21 cellular contexts compared by ENCODE assay signal in genomic region chr5:67246546-67246945, GRCh38. TPM values are rescaled to one million over a fixed set of nuclear protein-coding genes. Genes with fewer than 3 reads are reported as not detected.
DNase-seq lines count a peak whose midpoint lies in the region; ATAC-seq and TF ChIP-seq lines count a peak whose summit lies in the region.
"Had no signal": no experiment of that assay in that cellular context is flagged by ENCODE, and none has a peak within 500 bp of the region (broad histone marks: within the 10 kb centered on the region; RNA-seq: fewer than 3 reads in every experiment).

No MANE protein-coding gene starts in this region.

- no peak for TF ChIP-seq RAD21 in SK-N-SH (IDR thresholded peaks at IDR 0.05; ENCODE audit: low read length)

- no peak overlapping the region for H3K27ac Mint-ChIP-seq in activated naive CD8-positive, alpha-beta T cell treated with anti-CD3 and anti-CD28 coated beads, Interleukin-2, amount 50 U/mL, for 24 hours
- H3K27ac Mint-ChIP-seq: activated T-cell treated with anti-CD3 and anti-CD28 coated beads, Interleukin-2, amount 50 U/mL, for 24 hours; effector memory CD8-positive, alpha-beta T cell; IgD-negative memory B cell; stimulated activated naive CD8-positive, alpha-beta T cell treated with anti-CD3 and anti-CD28 coated beads, Interleukin-15, amount 100 ng/mL, for 72 hours had no signal

- TF ChIP-seq EP300 in SK-N-SH (IDR thresholded peaks at IDR 0.05; ENCODE audit: borderline replicate concordance in 1 of 2, low read depth in 1 of 2, low read length in 1 of 2) (no peak), stomach (IDR thresholded peaks at IDR 0.05) (no peak)

- POLR2A ChIA-PET in SK-N-SH (lab: Yijun Ruan, JAX): interaction anchor here (1.0 kb wide), 1 partner anchor 968 kb away, joined by 3 read pairs; no protein-coding TSS in a partner anchor

- H3K79me2 ChIP-seq in SK-N-SH (ENCODE audit: insufficient read depth): no peaks in the 10 kb centered on the region

- H3K4me3 ChIP-seq in SK-N-SH (ENCODE audit: low read depth in 2 of 2, low read length in 1 of 2) (no peak overlapping the region), muscle layer of colon (ENCODE audit: low read depth in 1 of 2, low read length in 2 of 2) (no peak overlapping the region), uterus (no peak overlapping the region), stomach (no peak overlapping the region)
- H3K4me3 ChIP-seq: MG63, mucosa of descending colon, spleen had no signal

- no peak overlapping the region for H3K4me2 ChIP-seq in SK-N-SH

- H3K4me3 Mint-ChIP-seq in activated naive CD8-positive, alpha-beta T cell treated with anti-CD3 and anti-CD28 coated beads, Interleukin-2, amount 50 U/mL, for 24 hours: no peak overlapping the region
- H3K4me3 Mint-ChIP-seq: activated T-cell treated with anti-CD3 and anti-CD28 coated beads, Interleukin-2, amount 50 U/mL, for 24 hours; effector memory CD8-positive, alpha-beta T cell; IgD-negative memory B cell; stimulated activated naive CD8-positive, alpha-beta T cell treated with anti-CD3 and anti-CD28 coated beads, Interleukin-15, amount 100 ng/mL, for 72 hours had no signal

- no peaks in the 10 kb centered on the region for H3K27me3 Mint-ChIP-seq in activated naive CD8-positive, alpha-beta T cell treated with anti-CD3 and anti-CD28 coated beads, Interleukin-2, amount 50 U/mL, for 24 hours
- H3K27me3 Mint-ChIP-seq: activated T-cell treated with anti-CD3 and anti-CD28 coated beads, Interleukin-2, amount 50 U/mL, for 24 hours; effector memory CD8-positive, alpha-beta T cell; IgD-negative memory B cell; stimulated activated naive CD8-positive, alpha-beta T cell treated with anti-CD3 and anti-CD28 coated beads, Interleukin-15, amount 100 ng/mL, for 72 hours had no signal

- H3K36me3 Mint-ChIP-seq in activated naive CD8-positive, alpha-beta T cell treated with anti-CD3 and anti-CD28 coated beads, Interleukin-2, amount 50 U/mL, for 24 hours (ENCODE audit: low read depth): no peaks in the 10 kb centered on the region

- H3F3A ChIP-seq in SK-N-SH (replicated peaks; ENCODE audit: insufficient read depth): peaks cover 10% of the 10 kb centered on the region

- ATAC-seq in SK-N-SH treated with all-trans-retinoic acid at 6 μM for 48 hours: no peak
- ATAC-seq in activated naive CD8-positive, alpha-beta T cell treated with anti-CD3 and anti-CD28 coated beads, Interleukin-2, amount 50 U/mL, for 24 hours: no peak
- ATAC-seq: stimulated activated naive CD8-positive, alpha-beta T cell treated with anti-CD3 and anti-CD28 coated beads, Interleukin-15, amount 100 ng/mL, for 72 hours had no signal

- H3K4me1 Mint-ChIP-seq in activated naive CD8-positive, alpha-beta T cell treated with anti-CD3 and anti-CD28 coated beads, Interleukin-2, amount 50 U/mL, for 24 hours: peaks cover 7% of the 10 kb centered on the region

- WGBS in SK-N-SH (ENCODE audit: low lambda C conversion rate): 40% methylated on average over 2 of the region's 2 CpGs
- 4 to 43% (median 32%) methylated on average over 2 of the region's 2 CpGs for WGBS in stomach, 5 donors

- DNase-seq in SK-N-SH (no peak), uterus (no peak), NCI-H1694 treated with DMSO at 0.1 percent for 48 hours (lab: John Stamatoyannopoulos, UW) (no peak), stomach (no peak)
- no peak for DNase-seq in activated naive CD8-positive, alpha-beta T cell treated with anti-CD3 and anti-CD28 coated beads, Interleukin-2, amount 50 U/mL, for 24 hours
- DNase-seq: activated CD4-positive, CD25-positive, alpha-beta regulatory T cell treated with anti-CD3 and anti-CD28 coated beads, Interleukin-2, amount 50 U/mL, for 72 hours; activated naive CD4-positive, alpha-beta T cell treated with Interleukin-2 at 50 U/mL for 16 hours; activated T-cell treated with anti-CD3 and anti-CD28 coated beads, Interleukin-2, amount 50 U/mL, for 24 hours; left ventricle myocardium superior; MG63; spleen; T1000 had no signal

- no peaks in the 10 kb centered on the region for H3K9me3 ChIP-seq in SK-N-SH
- H3K9me3 ChIP-seq in muscle layer of colon (ENCODE audit: low read length): no peaks in the 10 kb centered on the region
- H3K9me3 ChIP-seq in uterus: no peaks in the 10 kb centered on the region
- no peaks in the 10 kb centered on the region for H3K9me3 ChIP-seq in stomach
- H3K9me3 ChIP-seq: MG63, mucosa of descending colon, spleen had no signal

- intact Hi-C loops in uterus (cut with DNase I; ENCODE audit: low total_unique reads): no loop called here
- intact Hi-C loops in stomach (cut with DNase I; ENCODE audit: low total_unique reads): no loop called here

- no peaks in the 10 kb centered on the region for H4K20me1 ChIP-seq in SK-N-SH (ENCODE audit: insufficient read depth)

- H3K9me2 ChIP-seq in SK-N-SH: no peaks in the 10 kb centered on the region

- no peaks in the 10 kb centered on the region for H3K36me3 ChIP-seq in SK-N-SH (replicated peaks in 1 of 2; ENCODE audit: control insufficient read depth in 1 of 2, insufficient read depth in 2 of 2, low read length in 1 of 2)
- H3K36me3 ChIP-seq in muscle layer of colon (ENCODE audit: insufficient read depth, low read length): no peaks in the 10 kb centered on the region
- H3K36me3 ChIP-seq in uterus: no peaks in the 10 kb centered on the region
- no peaks in the 10 kb centered on the region for H3K36me3 ChIP-seq in stomach
- H3K36me3 ChIP-seq: MG63, spleen had no signal

- CTCF ChIA-PET in SK-N-SH (lab: Yijun Ruan, JAX): interaction anchor here (0.6 to 4.5 kb wide), 62 partner anchors 8 to 1704 kb away, joined by 3 to 80 read pairs (median 4); partner anchors contain the start of gene PIK3R1

- peak overlapping the region; percentile 59; the same call in 1 of the 2 replicates for H2AFZ ChIP-seq in SK-N-SH (ENCODE audit: low read depth)

- H3K4me1 ChIP-seq in SK-N-SH (ENCODE audit: control insufficient read depth in 1 of 2, insufficient read depth in 2 of 2, low read depth in 1 of 2, low read length in 1 of 2) (peaks cover 11 to 49% of the 10 kb centered on the region in 2 experiments), muscle layer of colon (ENCODE audit: insufficient read depth, low read length) (peaks cover 43% of the 10 kb centered on the region), uterus (peaks cover 4 to 6% of the 10 kb centered on the region in 2 donors), stomach (peaks cover 0 to 43% (median 27%) of the 10 kb centered on the region in 4 donors)

- H3K9me3 Mint-ChIP-seq in activated naive CD8-positive, alpha-beta T cell treated with anti-CD3 and anti-CD28 coated beads, Interleukin-2, amount 50 U/mL, for 24 hours: peaks cover 3% of the 10 kb centered on the region
- H3K9me3 Mint-ChIP-seq: activated T-cell treated with anti-CD3 and anti-CD28 coated beads, Interleukin-2, amount 50 U/mL, for 24 hours; effector memory CD8-positive, alpha-beta T cell; IgD-negative memory B cell; stimulated activated naive CD8-positive, alpha-beta T cell treated with anti-CD3 and anti-CD28 coated beads, Interleukin-15, amount 100 ng/mL, for 72 hours had no signal

- no peak for TF ChIP-seq CTCF in SK-N-SH (IDR thresholded peaks at IDR 0.05)
- TF ChIP-seq CTCF in uterus (IDR thresholded peaks at IDR 0.05): no peak
- TF ChIP-seq CTCF in stomach (IDR thresholded peaks at IDR 0.05): no peak

- H3K27me3 ChIP-seq in SK-N-SH (ENCODE audit: insufficient read depth) (no peaks in the 10 kb centered on the region), muscle layer of colon (ENCODE audit: control insufficient read depth in 1 of 2, insufficient read depth in 2 of 2, low read length in 2 of 2) (no peaks in the 10 kb centered on the region), uterus (no peaks in the 10 kb centered on the region), stomach (no peaks in the 10 kb centered on the region)
- H3K27me3 ChIP-seq: MG63, spleen had no signal

- no peak overlapping the region for H3K27ac ChIP-seq in SK-N-SH (ENCODE audit: low read depth in 2 of 2, low read length in 1 of 2)
- peak overlapping the region; percentile 76 for H3K27ac ChIP-seq in cingulate gyrus (ENCODE audit: low read depth, low read length)
- peak overlapping the region; percentile 13 for H3K27ac ChIP-seq in muscle layer of colon (ENCODE audit: low read depth, low read length)
- peak overlapping the region; percentile 66 to 67 for H3K27ac ChIP-seq in uterus
- H3K27ac ChIP-seq in stomach: peak overlapping the region in 1 of 5 donors; percentile 54
- H3K27ac ChIP-seq: spleen had no signal

- H3K9ac ChIP-seq in SK-N-SH (no peak overlapping the region), muscle layer of colon (ENCODE audit: low read length) (no peak overlapping the region)

- TF ChIP-seq POLR2A in uterus (IDR thresholded peaks at IDR 0.05) (no peak), stomach (IDR thresholded peaks at IDR 0.05) (no peak)

TF ChIP-seq in SK-N-SH, 30 proteins besides CTCF, POLR2A, EP300 and RAD21 (continues in another document):
- TF ChIP-seq EZH2phosphoT487 (IDR thresholded peaks at IDR 0.05; ENCODE audit: borderline replicate concordance, low read depth) (no peak), NRF1 (IDR thresholded peaks at IDR 0.05; ENCODE audit: low read depth, low read length) (no peak), YY1 (IDR thresholded peaks at IDR 0.05; ENCODE audit: low read depth) (no peak)

TF ChIP-seq in SK-N-SH treated with all-trans-retinoic acid at 6 μM for 48 hours, 23 proteins besides CTCF, POLR2A, EP300 and RAD21 (continues in another document):
- TF ChIP-seq ZFP30 (CRISPR knock-in tag; IDR thresholded peaks at IDR 0.05) (no peak), BACH2 (CRISPR knock-in tag; IDR thresholded peaks at IDR 0.05; ENCODE audit: borderline replicate concordance) (no peak), ARNTL (CRISPR knock-in tag; IDR thresholded peaks at IDR 0.05; ENCODE audit: borderline replicate concordance, low read depth) (no peak), TOX (CRISPR knock-in tag; IDR thresholded peaks at IDR 0.05; ENCODE audit: borderline replicate concordance) (no peak), ESRRG (CRISPR knock-in tag; IDR thresholded peaks at IDR 0.05) (no peak), ZFP3 (CRISPR knock-in tag; IDR thresholded peaks at IDR 0.05) (no peak)

RNA-seq across cellular contexts. Expression of gene CD180, which starts 49.9 kb away (rescaled TPM):
- polyA plus RNA-seq in SK-N-SH (2012; rRNA removed): 0.02 TPM in 2 replicates
- polyA plus RNA-seq in SK-N-SH (2012; cell fraction: cytosol; rRNA removed): 0.01 and 0.03 TPM in 2 replicates
- polyA plus RNA-seq in SK-N-SH (2012; cell fraction: nucleus; rRNA removed): 0.01 TPM in 2 replicates
- under 1 TPM in 3 of 4 donors, not detected in 1; 0.37 to 0.83 (median 0.59) TPM for total RNA-seq in uterus
- total RNA-seq in stomach: 1 to 10 TPM in 2 of 5 donors, under 1 TPM in 2, not detected in 1; under 0.01 to 2.6 (median 0.77) TPM
- polyA plus RNA-seq in stomach: under 1 TPM; 0.15 to 0.37 (median 0.28) TPM
- total RNA-seq: fibroblast of lung, renal cortical epithelial cell had no signal

Comparison
In these comparisons a context has a peak if more than half of its experiments do, and no peak if none do; other contexts are left out.
1. H3K27ac ChIP-seq: peak in cingulate gyrus (single experiment), muscle layer of colon (single experiment) and uterus (2 of 2); none in SK-N-SH (0 of 2).